In the genomic region with DNA sequence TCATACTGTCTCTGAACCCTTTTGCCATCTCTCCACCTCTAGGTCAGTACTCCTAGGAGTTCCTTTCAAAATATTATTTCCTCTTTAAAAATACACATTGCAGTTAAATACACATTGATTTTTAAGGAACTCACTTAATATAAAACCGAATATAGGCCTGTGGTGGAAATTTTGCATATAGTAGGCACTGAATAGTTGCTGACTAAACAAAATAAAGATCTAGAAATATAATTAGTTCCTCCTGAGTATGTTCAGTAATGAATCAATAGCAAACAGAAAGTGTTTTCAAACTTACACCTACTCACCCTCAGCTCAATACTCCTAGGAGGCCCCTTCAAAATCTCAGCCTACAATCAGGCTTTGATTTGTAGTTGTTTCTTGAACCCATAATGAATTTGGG, we compare ENCODE assay signal across 27 cellular contexts.
"Had no signal": no experiment of that assay in that cellular context is flagged by ENCODE, and none has a peak within 500 bp of the region (broad histone marks: within the 10 kb centered on the region; RNA-seq: fewer than 3 reads in every experiment).

No MANE protein-coding gene starts in this region.

- H3K4me3 ChIP-seq: pancreas, psoas muscle, stomach, thoracic aorta, thyroid gland, tibial nerve, upper lobe of left lung, vagina had no signal

- DNase-seq: naive thymus-derived CD8-positive, alpha-beta T cell; nephron progenitor cell; nucleus accumbens; pancreas; psoas muscle; right cardiac atrium; small intestine; stimulated activated CD4-positive, alpha-beta T cell treated with anti-CD3 and anti-CD28 coated beads, Interleukin-15, amount 100 ng/mL, for 24 hours; stimulated activated CD4-positive, alpha-beta T cell treated with anti-CD3 and anti-CD28 coated beads, Interleukin-2, amount 100 ng/mL, for 24 hours; stimulated activated CD4-positive, alpha-beta T cell treated with anti-CD3 and anti-CD28 coated beads, Interleukin-2, amount 100 ng/mL, for 48 hours; stimulated activated CD4-positive, alpha-beta T cell treated with anti-CD3 and anti-CD28 coated beads, Interleukin-4, amount 100 ng/mL, for 24 hours; stimulated activated naive B cell treated with anti-CD40 and anti-IgM and Interleukin-4, amounts not matched to agents 10 μg/mL and 1 μg/mL and 100 μg/mL, for 72 hours; stimulated activated naive CD4-positive, alpha-beta T cell treated with Interleukin-2 at 50 U/mL for 16 hours; stomach; thyroid gland; trophoblast cell; upper lobe of left lung had no signal

- H3K4me1 ChIP-seq: pancreas, psoas muscle, stomach, thyroid gland, tibial nerve, upper lobe of left lung, vagina had no signal

- H3K27me3 Mint-ChIP-seq: stimulated activated naive B cell treated with anti-CD40 and anti-IgM and Interleukin-4, amounts not matched to agents 10 μg/mL and 1 μg/mL and 100 μg/mL, for 72 hours; stimulated activated naive CD8-positive, alpha-beta T cell treated with anti-CD3 and anti-CD28 coated beads, Interleukin-15, Interleukin-2, amounts not matched to agents 100 ng/mL and 50 ng/mL, for 24 hours had no signal

- H3K4me1 Mint-ChIP-seq: naive thymus-derived CD8-positive, alpha-beta T cell; neural crest cell; stimulated activated effector memory CD8-positive, alpha-beta T cell treated with anti-CD3 and anti-CD28 coated beads, Interleukin-12 subunit alpha, Interleukin-12 subunit beta, amount 100 ng/mL, for 72 hours; stimulated activated naive B cell treated with anti-CD40 and anti-IgM and Interleukin-4, amounts not matched to agents 10 μg/mL and 1 μg/mL and 100 μg/mL, for 72 hours had no signal

- H3K9me3 ChIP-seq: neutrophil, pancreas, psoas muscle, stomach, thoracic aorta, thyroid gland, tibial nerve, upper lobe of left lung, vagina had no signal

- H3K9me3 Mint-ChIP-seq: naive thymus-derived CD8-positive, alpha-beta T cell; natural killer cell treated with Interleukin-12 subunit alpha and Interleukin-12 subunit beta and Interleukin-15 and Interleukin-18, amount 100 ng/mL, for 72 hours; nephron progenitor cell; neural crest cell; stimulated activated effector memory CD8-positive, alpha-beta T cell treated with anti-CD3 and anti-CD28 coated beads, Interleukin-12 subunit alpha, Interleukin-12 subunit beta, amount 100 ng/mL, for 72 hours; stimulated activated naive B cell treated with anti-CD40 and anti-IgM and Interleukin-4, amounts not matched to agents 10 μg/mL and 1 μg/mL and 100 μg/mL, for 72 hours; stimulated activated naive CD8-positive, alpha-beta T cell treated with anti-CD3 and anti-CD28 coated beads, Interleukin-15, Interleukin-2, amounts not matched to agents 100 ng/mL and 50 ng/mL, for 24 hours had no signal

- H3K27ac ChIP-seq: neutrophil, pancreas, psoas muscle, stomach, thoracic aorta, thyroid gland, tibial nerve, upper lobe of left lung, vagina had no signal

- H3K27me3 ChIP-seq: neutrophil, pancreas, stomach, thyroid gland, upper lobe of left lung, vagina had no signal

- ATAC-seq: naive thymus-derived CD8-positive, alpha-beta T cell; natural killer cell treated with Interleukin-12 subunit alpha and Interleukin-12 subunit beta and Interleukin-15 and Interleukin-18, amount 100 ng/mL, for 72 hours; pancreas; psoas muscle; right cardiac atrium; sciatic nerve; stimulated activated effector memory CD8-positive, alpha-beta T cell treated with anti-CD3 and anti-CD28 coated beads, Interleukin-12 subunit alpha, Interleukin-12 subunit beta, amount 100 ng/mL, for 72 hours; stimulated activated naive B cell treated with anti-CD40 and anti-IgM and Interleukin-4, amounts not matched to agents 10 μg/mL and 1 μg/mL and 100 μg/mL, for 72 hours had no signal

- H3K27ac Mint-ChIP-seq: naive thymus-derived CD8-positive, alpha-beta T cell; natural killer cell treated with Interleukin-12 subunit alpha and Interleukin-12 subunit beta and Interleukin-15 and Interleukin-18, amount 100 ng/mL, for 72 hours; nephron progenitor cell; stimulated activated effector memory CD8-positive, alpha-beta T cell treated with anti-CD3 and anti-CD28 coated beads, Interleukin-12 subunit alpha, Interleukin-12 subunit beta, amount 100 ng/mL, for 72 hours; stimulated activated naive B cell treated with anti-CD40 and anti-IgM and Interleukin-4, amounts not matched to agents 10 μg/mL and 1 μg/mL and 100 μg/mL, for 72 hours; stimulated activated naive CD8-positive, alpha-beta T cell treated with anti-CD3 and anti-CD28 coated beads, Interleukin-15, Interleukin-2, amounts not matched to agents 100 ng/mL and 50 ng/mL, for 24 hours had no signal

- H3K36me3 ChIP-seq: neutrophil, pancreas, stomach, thoracic aorta, thyroid gland, tibial nerve, upper lobe of left lung, vagina had no signal

- H3K36me3 Mint-ChIP-seq: naive thymus-derived CD8-positive, alpha-beta T cell; natural killer cell treated with Interleukin-12 subunit alpha and Interleukin-12 subunit beta and Interleukin-15 and Interleukin-18, amount 100 ng/mL, for 72 hours; stimulated activated effector memory CD8-positive, alpha-beta T cell treated with anti-CD3 and anti-CD28 coated beads, Interleukin-12 subunit alpha, Interleukin-12 subunit beta, amount 100 ng/mL, for 72 hours; stimulated activated naive B cell treated with anti-CD40 and anti-IgM and Interleukin-4, amounts not matched to agents 10 μg/mL and 1 μg/mL and 100 μg/mL, for 72 hours had no signal

- FAIRE-seq: small intestine, urothelium cell line had no signal

- H3K4me3 Mint-ChIP-seq: naive thymus-derived CD8-positive, alpha-beta T cell; natural killer cell treated with Interleukin-12 subunit alpha and Interleukin-12 subunit beta and Interleukin-15 and Interleukin-18, amount 100 ng/mL, for 72 hours; nephron progenitor cell; neural crest cell; stimulated activated effector memory CD8-positive, alpha-beta T cell treated with anti-CD3 and anti-CD28 coated beads, Interleukin-12 subunit alpha, Interleukin-12 subunit beta, amount 100 ng/mL, for 72 hours; stimulated activated naive B cell treated with anti-CD40 and anti-IgM and Interleukin-4, amounts not matched to agents 10 μg/mL and 1 μg/mL and 100 μg/mL, for 72 hours; stimulated activated naive CD8-positive, alpha-beta T cell treated with anti-CD3 and anti-CD28 coated beads, Interleukin-15, Interleukin-2, amounts not matched to agents 100 ng/mL and 50 ng/mL, for 24 hours had no signal
